Comparison of ENCODE assay signal across 11 cellular contexts in genomic region chr11:8914661-8915018, GRCh38. TPM values are rescaled to one million over a fixed set of nuclear protein-coding genes. Genes with fewer than 3 reads are reported as not detected.
DNase-seq lines count a peak whose midpoint lies in the region; ATAC-seq and TF ChIP-seq lines count a peak whose summit lies in the region.
"Had no signal": no experiment of that assay in that cellular context is flagged by ENCODE, and none has a peak within 500 bp of the region (broad histone marks: within the 10 kb centered on the region; RNA-seq: fewer than 3 reads in every experiment).

No MANE protein-coding gene starts in this region.

- TF ChIP-seq CTCF in PC-3 (conservative IDR thresholded peaks at IDR 0.05; ENCODE audit: low read depth, low read length) = peak; percentile 44; the same call in 1 of the 2 replicates
- TF ChIP-seq CTCF in Caco-2 (IDR thresholded peaks at IDR 0.05; ENCODE audit: insufficient read depth in 1 of 2, low read depth in 1 of 2, low read length in 1 of 2, severe bottlenecking in 1 of 2, unreplicated experiment in 1 of 2) = peak in 1 of 2 experiments; percentile 1

- H3K9ac ChIP-seq in PC-3 (ENCODE audit: low read length) = no peak overlapping the region
- H3K9ac ChIP-seq in rectal smooth muscle tissue (ENCODE audit: low read length) = no peak overlapping the region
- H3K9ac ChIP-seq: neural progenitor cell had no signal

- no peak overlapping the region for H3K4me3 ChIP-seq in CD4-positive, alpha-beta memory T cell (ENCODE audit: low read length in 2 of 2)
- H3K4me3 ChIP-seq in PC-3 (ENCODE audit: low read length) = no peak overlapping the region
- no peak overlapping the region for H3K4me3 ChIP-seq in rectal smooth muscle tissue (ENCODE audit: low read length)
- H3K4me3 ChIP-seq in Caco-2 (ENCODE audit: low read depth, low read length) = no peak overlapping the region

- H3K27me3 Mint-ChIP-seq in CD4-positive, alpha-beta memory T cell = no peaks in the 10 kb centered on the region
- H3K27me3 Mint-ChIP-seq in Caco-2 (ENCODE audit: insufficient read depth, unreplicated experiment) = no peaks in the 10 kb centered on the region

- BruUV-seq in PC-3 (replicated peaks; lab: Mats Ljungman, UMichigan) (no TSS peak), Caco-2 (replicated peaks; lab: Mats Ljungman, UMichigan) (no TSS peak)

- CTCF ChIA-PET in CD4-positive, alpha-beta memory T cell (lab: Charles Lee; ENCODE audit: partially characterized antibody) = interaction anchor here (0.9 to 3.2 kb wide), 12 partner anchors 36 to 835 kb away, joined by 3 to 56 read pairs (median 6); partner anchors contain the start of gene TMEM9B
- CTCF ChIA-PET in PC-3 (lab: Charles Lee) = interaction anchor here (0.6 to 0.9 kb wide), 4 partner anchors 45 to 350 kb away, joined by 3 to 13 read pairs (median 4); partner anchors contain the start of gene DENND5A
- CTCF ChIA-PET in Caco-2 (lab: Charles Lee) = interaction anchor here (1.0 to 2.4 kb wide), 5 partner anchors 21 to 223 kb away, joined by 3 to 42 read pairs (median 6); partner anchors contain the start of gene ASCL3

- H3F3A ChIP-seq in PC-3 (ENCODE audit: low read length, unreplicated experiment) = no peaks in the 10 kb centered on the region

- POLR2A ChIA-PET in CD4-positive, alpha-beta memory T cell (lab: Charles Lee; ENCODE audit: partially characterized antibody) = interaction anchor here (1.1 to 2.2 kb wide), 3 partner anchors 45 to 226 kb away, joined by 5 to 12 read pairs (median 11); partner anchors contain the start of gene TMEM9B
- POLR2A ChIA-PET in PC-3 (lab: Charles Lee; ENCODE audit: unreplicated experiment) (interaction anchor here (0.6 kb wide), 1 partner anchor 21 kb away, joined by 8 read pairs; no protein-coding TSS in a partner anchor), Caco-2 (lab: Charles Lee) (no interaction called here)

- no peak for DNase-seq in CD4-positive, alpha-beta memory T cell
- no peak for DNase-seq in PC-3
- peak; percentile 22 for DNase-seq in ecto neural progenitor cell (ENCODE audit: low spot score)
- DNase-seq in middle frontal gyrus (ENCODE audit: extremely low spot score, low spot score) = no peak
- DNase-seq in Caco-2 = no peak
- DNase-seq in NCI-H748 (lab: John Stamatoyannopoulos, UW; ENCODE audit: unreplicated experiment) = no peak
- DNase-seq: trophoblast cell had no signal

- peaks cover 7% of the 10 kb centered on the region for H3K36me3 ChIP-seq in CD4-positive, alpha-beta memory T cell (ENCODE audit: insufficient read depth, low read length)
- H3K36me3 ChIP-seq in PC-3 (ENCODE audit: low read depth, low read length) (peaks cover 4% of the 10 kb centered on the region; the same call in 1 of the 2 replicates), rectal smooth muscle tissue (ENCODE audit: control insufficient read depth, insufficient read depth, low read length) (peaks cover 2% of the 10 kb centered on the region), Caco-2 (ENCODE audit: control insufficient read depth, insufficient read depth, low read length) (0 out of 2 replicates have a peak, but pooled peaks cover 2% of the 10 kb centered on the region)

- peak overlapping the region in 6 of 8 donors; percentile 72 to 90 (median 86) for H3K4me3 Mint-ChIP-seq in CD4-positive, alpha-beta memory T cell
- no peak overlapping the region for H3K4me3 Mint-ChIP-seq in Caco-2 (ENCODE audit: unreplicated experiment)

- H3K9me3 ChIP-seq in CD4-positive, alpha-beta memory T cell (ENCODE audit: control insufficient read depth in 1 of 2, low read length in 2 of 2) = no peaks in the 10 kb centered on the region
- no peaks in the 10 kb centered on the region for H3K9me3 ChIP-seq in PC-3 (ENCODE audit: low read length)
- no peaks in the 10 kb centered on the region for H3K9me3 ChIP-seq in Caco-2

- ATAC-seq in PC-3 (no peak), HG03025 (IDR thresholded peaks at IDR 0.05; ENCODE audit: low FRiP score, unreplicated experiment) (no peak)

- H3K36me3 Mint-ChIP-seq in CD4-positive, alpha-beta memory T cell = peaks cover 12 to 24% of the 10 kb centered on the region in 2 donors
- H3K36me3 Mint-ChIP-seq in Caco-2 (ENCODE audit: insufficient read depth, unreplicated experiment) = peaks cover 32% of the 10 kb centered on the region

- H3K4me2 ChIP-seq in PC-3 (ENCODE audit: low read length) = no peak overlapping the region

- no peaks in the 10 kb centered on the region for H3K27me3 ChIP-seq in CD4-positive, alpha-beta memory T cell (ENCODE audit: insufficient read depth, low read length)
- H3K27me3 ChIP-seq in PC-3 (ENCODE audit: low read length) (no peaks in the 10 kb centered on the region), rectal smooth muscle tissue (ENCODE audit: control insufficient read depth, insufficient read depth, low read length) (no peaks in the 10 kb centered on the region), Caco-2 (replicated peaks; ENCODE audit: control insufficient read depth, insufficient read depth, low read length) (no peaks in the 10 kb centered on the region)

- peaks cover 22 to 34% (median 29%) of the 10 kb centered on the region in 4 donors for H3K4me1 Mint-ChIP-seq in CD4-positive, alpha-beta memory T cell
- H3K4me1 Mint-ChIP-seq in Caco-2 (ENCODE audit: low read depth, unreplicated experiment) = peaks cover 12% of the 10 kb centered on the region

- no peaks in the 10 kb centered on the region for H3K9me3 Mint-ChIP-seq in CD4-positive, alpha-beta memory T cell
- no peaks in the 10 kb centered on the region for H3K9me3 Mint-ChIP-seq in Caco-2 (ENCODE audit: unreplicated experiment)
- H3K9me3 Mint-ChIP-seq: activated T-cell treated with anti-CD3 and anti-CD28 coated beads, Interleukin-2, amount 50 U/mL, for 72 hours; neural progenitor cell had no signal

- peaks cover 30% of the 10 kb centered on the region for H3K4me1 ChIP-seq in CD4-positive, alpha-beta memory T cell (ENCODE audit: insufficient read depth, low read length)
- H3K4me1 ChIP-seq in PC-3 (ENCODE audit: insufficient read depth, low read length) = peaks cover 24% of the 10 kb centered on the region
- H3K4me1 ChIP-seq in rectal smooth muscle tissue (ENCODE audit: control insufficient read depth, insufficient read depth, low read length) = peaks cover 20% of the 10 kb centered on the region
- no peaks in the 10 kb centered on the region for H3K4me1 ChIP-seq in Caco-2

- peaks cover 14% of the 10 kb centered on the region for H3K79me2 ChIP-seq in PC-3 (ENCODE audit: low read length)

- peak overlapping the region; percentile 78 to 94 (median 92) for H3K27ac Mint-ChIP-seq in CD4-positive, alpha-beta memory T cell
- no peak overlapping the region for H3K27ac Mint-ChIP-seq in Caco-2 (ENCODE audit: unreplicated experiment)
- H3K27ac Mint-ChIP-seq: neural progenitor cell had no signal

- no peaks in the 10 kb centered on the region for H3K9me2 ChIP-seq in PC-3 (replicated peaks; ENCODE audit: low read length)

- no peak overlapping the region for H2AFZ ChIP-seq in PC-3 (ENCODE audit: low read length)
- H2AFZ ChIP-seq: neural progenitor cell had no signal

- H3K27ac ChIP-seq in CD4-positive, alpha-beta memory T cell (ENCODE audit: low read depth, low read length) = peak overlapping the region; percentile 35
- no peak overlapping the region for H3K27ac ChIP-seq in PC-3 (ENCODE audit: low read length)
- peak overlapping the region; percentile 25 for H3K27ac ChIP-seq in rectal smooth muscle tissue (ENCODE audit: low read depth, low read length)
- H3K27ac ChIP-seq: neural progenitor cell had no signal

- intact Hi-C loops in CD4-positive, alpha-beta memory T cell (cut with micrococcal nuclease) = loop anchor here (1.0 to 5.0 kb wide), 8 partner anchors 45 to 658 kb away; partner anchors contain the start of genes NRIP3, TMEM41B, WEE1 and ZNF143
- intact Hi-C loops in PC-3 (cut with micrococcal nuclease) = loop anchor here (1.0 to 5.0 kb wide), 2 partner anchors 45 to 223 kb away; no protein-coding TSS in a partner anchor
- intact Hi-C loops in Caco-2 (cut with micrococcal nuclease; ENCODE audit: unreplicated experiment) = loop anchor here (1.0 to 5.0 kb wide), 4 partner anchors 45 to 1437 kb away; no protein-coding TSS in a partner anchor

- no peaks in the 10 kb centered on the region for H4K20me1 ChIP-seq in PC-3 (ENCODE audit: low read length)

RNA-seq across cellular contexts. Expression of gene AKIP1, which starts 3.7 kb away (rescaled TPM):
- total RNA-seq in CD4-positive, alpha-beta memory T cell = 10 to 100 TPM; 13.3 to 14.5 TPM
- 10 to 100 TPM; 16.5 to 20.2 TPM for polyA plus RNA-seq in CD4-positive, alpha-beta memory T cell
- total RNA-seq in PC-3 (2014; rRNA removed) = 25.3 and 29.5 TPM in 2 replicates
- 28.7 and 32.6 TPM in 2 replicates for total RNA-seq in Caco-2 (2022)

RNA-seq across cellular contexts. Expression of gene C11orf16, which starts 18.1 kb away (rescaled TPM):
- total RNA-seq in CD4-positive, alpha-beta memory T cell = not detected
- under 1 TPM in 1 of 2 donors, not detected in 1; 0.10 TPM for polyA plus RNA-seq in CD4-positive, alpha-beta memory T cell
- total RNA-seq in PC-3 (2014; rRNA removed) (not detected in 2 replicates), Caco-2 (2022) (not detected in 2 replicates)
- total RNA-seq: activated T-cell treated with anti-CD3 and anti-CD28 coated beads, Interleukin-2, amount 50 U/mL, for 72 hours had no signal

RNA-seq across cellular contexts. Expression of gene ASCL3, which starts 28.2 kb away (rescaled TPM):
- total RNA-seq in CD4-positive, alpha-beta memory T cell = not detected
- polyA plus RNA-seq in CD4-positive, alpha-beta memory T cell = not detected
- total RNA-seq in PC-3 (2014; rRNA removed) = not detected in 2 replicates
- total RNA-seq in Caco-2 (2022) = not detected in 2 replicates
- total RNA-seq: activated T-cell treated with anti-CD3 and anti-CD28 coated beads, Interleukin-2, amount 50 U/mL, for 72 hours had no signal

RNA-seq across cellular contexts. Expression of gene TMEM9B, which starts 49.6 kb away (rescaled TPM):
- total RNA-seq in CD4-positive, alpha-beta memory T cell = 10 to 100 TPM; 36.8 to 38.9 TPM
- 100 to 1,000 TPM in 1 of 2 donors, 10 to 100 TPM in 1; 97.6 to 164 TPM for polyA plus RNA-seq in CD4-positive, alpha-beta memory T cell
- total RNA-seq in PC-3 (2014; rRNA removed) (32.0 and 42.1 TPM in 2 replicates), Caco-2 (2022) (26.0 and 29.6 TPM in 2 replicates)
